8 cellular contexts compared by ENCODE assay signal in genomic region chr6:25278557-25278913, GRCh38. TPM values are rescaled to one million over a fixed set of nuclear protein-coding genes. Genes with fewer than 3 reads are reported as not detected.
DNase-seq lines count a peak whose midpoint lies in the region; ATAC-seq and TF ChIP-seq lines count a peak whose summit lies in the region.

No MANE protein-coding gene starts in this region.

- ATAC-seq in GM19397 (IDR thresholded peaks at IDR 0.05; ENCODE audit: unreplicated experiment) (peak; percentile 12), body of pancreas (peak; percentile 8), upper lobe of left lung (ENCODE audit: low FRiP score in 2 of 2) (peak in 1 of 2 donors; percentile 3)

- H3K27ac ChIP-seq in body of pancreas: peak overlapping the region; percentile 40 to 90 (median 86)
- peak overlapping the region; percentile 67 to 70 for H3K27ac ChIP-seq in liver (ENCODE audit: low read depth in 1 of 2, low read length in 2 of 2)
- H3K27ac ChIP-seq in upper lobe of left lung: peak overlapping the region in 2 of 4 donors; percentile 78 to 86

- 1 to 4% methylated on average over 14 to 15 of the region's 15 CpGs for WGBS in body of pancreas, 2 donors
- 8% methylated on average over 15 of the region's 15 CpGs for WGBS in liver
- WGBS in upper lobe of left lung, 2 donors: 6 to 9% methylated on average over 15 of the region's 15 CpGs

- H3K4me3 ChIP-seq in BE2C (ENCODE audit: low read depth, low read length): peak overlapping the region; percentile 84
- peak overlapping the region; percentile 68 to 82 for H3K4me3 ChIP-seq in body of pancreas
- H3K4me3 ChIP-seq in liver (ENCODE audit: low read depth in 1 of 3, low read length in 3 of 3): peak overlapping the region; percentile 84 to 96 (median 86)
- peak overlapping the region; percentile 55 to 79 (median 69) for H3K4me3 ChIP-seq in upper lobe of left lung

- H3K4me1 ChIP-seq in BE2C (peaks cover 7% of the 10 kb centered on the region), body of pancreas (peaks cover 26% of the 10 kb centered on the region), liver (ENCODE audit: control insufficient read depth in 4 of 4, insufficient read depth in 4 of 4, low read length in 3 of 4) (peaks cover 2 to 35% (median 27%) of the 10 kb centered on the region in 4 donors), upper lobe of left lung (peaks cover 4 to 26% (median 11%) of the 10 kb centered on the region in 4 donors)

- no peak for TF ChIP-seq EP300 in upper lobe of left lung (IDR thresholded peaks at IDR 0.05)

- H3K9me3 ChIP-seq in BE2C (no peaks in the 10 kb centered on the region), body of pancreas (no peaks in the 10 kb centered on the region), liver (ENCODE audit: control insufficient read depth in 4 of 4, low read length in 3 of 4) (no peaks in the 10 kb centered on the region), upper lobe of left lung (no peaks in the 10 kb centered on the region)

- intact Hi-C loops in body of pancreas (cut with DNase I): no loop called here

- H3K9ac ChIP-seq in liver (ENCODE audit: low read depth in 1 of 2, low read length in 2 of 2): peak overlapping the region; percentile 62 to 79

- TF ChIP-seq CTCF in BE2C (IDR thresholded peaks at IDR 0.05; ENCODE audit: low read depth, low read length): no peak
- TF ChIP-seq CTCF in body of pancreas (IDR thresholded peaks at IDR 0.05): no peak
- TF ChIP-seq CTCF in liver (IDR thresholded peaks at IDR 0.05; ENCODE audit: low read depth, low read length, missing input control): no peak
- TF ChIP-seq CTCF in upper lobe of left lung (IDR thresholded peaks at IDR 0.05): no peak

- TF ChIP-seq POLR2A in body of pancreas (IDR thresholded peaks at IDR 0.05): no peak
- no peak for TF ChIP-seq POLR2A in upper lobe of left lung (IDR thresholded peaks at IDR 0.05)

- no peaks in the 10 kb centered on the region for H3K36me3 ChIP-seq in BE2C
- no peaks in the 10 kb centered on the region for H3K36me3 ChIP-seq in body of pancreas (replicated peaks in 1 of 2; ENCODE audit: insufficient read depth in 1 of 2, low read depth in 2 of 2)
- no peaks in the 10 kb centered on the region for H3K36me3 ChIP-seq in liver (ENCODE audit: control insufficient read depth in 4 of 4, insufficient read depth in 3 of 4, low read depth in 1 of 4, low read length in 3 of 4)
- H3K36me3 ChIP-seq in upper lobe of left lung: no peaks in the 10 kb centered on the region

- no peaks in the 10 kb centered on the region for H3K27me3 ChIP-seq in BE2C
- H3K27me3 ChIP-seq in body of pancreas: no peaks in the 10 kb centered on the region
- H3K27me3 ChIP-seq in liver (ENCODE audit: control insufficient read depth in 4 of 4, insufficient read depth in 4 of 4, low read length in 3 of 4): no peaks in the 10 kb centered on the region
- H3K27me3 ChIP-seq in upper lobe of left lung: no peaks in the 10 kb centered on the region

- DNase-seq in BE2C (no peak), HS-5 (ENCODE audit: low read depth) (peak; percentile 18), body of pancreas (peak in 1 of 4 donors; percentile 15), upper lobe of left lung (no peak), pons (ENCODE audit: low spot score) (no peak), T1000 (lab: John Stamatoyannopoulos, UW) (no peak)

- no peak for TF ChIP-seq RAD21 in liver (IDR thresholded peaks at IDR 0.05)

TF ChIP-seq in liver, 16 proteins besides CTCF, POLR2A, EP300 and RAD21:
- TF ChIP-seq RXRA (IDR thresholded peaks at IDR 0.05): no peak
- TF ChIP-seq MAX (IDR thresholded peaks at IDR 0.05): no peak
- TF ChIP-seq SP1 (IDR thresholded peaks at IDR 0.05): no peak
- TF ChIP-seq FOXA1 (IDR thresholded peaks at IDR 0.05): no peak
- no peak for TF ChIP-seq ATF3 (IDR thresholded peaks at IDR 0.05)
- no peak for TF ChIP-seq HNF4A (conservative IDR thresholded peaks at IDR 0.05)
- no peak for TF ChIP-seq REST (IDR thresholded peaks at IDR 0.05)
- TF ChIP-seq FOXA2 (IDR thresholded peaks at IDR 0.05): no peak
- TF ChIP-seq TAF1 (conservative IDR thresholded peaks at IDR 0.05): no peak
- TF ChIP-seq YY1 (IDR thresholded peaks at IDR 0.05): no peak
- no peak for TF ChIP-seq NR2F2 (IDR thresholded peaks at IDR 0.05)
- no peak for TF ChIP-seq EGR1 (IDR thresholded peaks at IDR 0.05; ENCODE audit: low read depth in 2 of 2)
- no peak for TF ChIP-seq JUND (IDR thresholded peaks at IDR 0.05)
- no peak for TF ChIP-seq HNF4G (IDR thresholded peaks at IDR 0.05)
- TF ChIP-seq, protein P1, sequence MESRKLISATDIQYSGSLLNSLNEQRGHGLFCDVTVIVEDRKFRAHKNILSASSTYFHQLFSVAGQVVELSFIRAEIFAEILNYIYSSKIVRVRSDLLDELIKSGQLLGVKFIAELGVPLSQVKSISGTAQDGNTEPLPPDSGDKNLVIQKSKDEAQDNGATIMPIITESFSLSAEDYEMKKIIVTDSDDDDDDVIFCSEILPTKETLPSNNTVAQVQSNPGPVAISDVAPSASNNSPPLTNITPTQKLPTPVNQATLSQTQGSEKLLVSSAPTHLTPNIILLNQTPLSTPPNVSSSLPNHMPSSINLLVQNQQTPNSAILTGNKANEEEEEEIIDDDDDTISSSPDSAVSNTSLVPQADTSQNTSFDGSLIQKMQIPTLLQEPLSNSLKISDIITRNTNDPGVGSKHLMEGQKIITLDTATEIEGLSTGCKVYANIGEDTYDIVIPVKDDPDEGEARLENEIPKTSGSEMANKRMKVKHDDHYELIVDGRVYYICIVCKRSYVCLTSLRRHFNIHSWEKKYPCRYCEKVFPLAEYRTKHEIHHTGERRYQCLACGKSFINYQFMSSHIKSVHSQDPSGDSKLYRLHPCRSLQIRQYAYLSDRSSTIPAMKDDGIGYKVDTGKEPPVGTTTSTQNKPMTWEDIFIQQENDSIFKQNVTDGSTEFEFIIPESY (IDR thresholded peaks at IDR 0.05): no peak

RNA-seq across cellular contexts. Expression of gene CARMIL1, which starts 0.6 kb away (rescaled TPM):
- 6.3 TPM for polyA plus RNA-seq in BE2C (2012; ENCODE audit: insufficient read depth, insufficient read length, low read depth)
- total RNA-seq in body of pancreas (10 to 100 TPM; 11.9 to 13.7 TPM), liver (1 to 10 TPM; 1.4 to 5.0 TPM), upper lobe of left lung (10 to 100 TPM; 19.8 to 78.6 (median 44.9) TPM)
- polyA plus RNA-seq in liver: 1 to 10 TPM; 2.0 to 9.5 TPM
